In the genomic region with DNA sequence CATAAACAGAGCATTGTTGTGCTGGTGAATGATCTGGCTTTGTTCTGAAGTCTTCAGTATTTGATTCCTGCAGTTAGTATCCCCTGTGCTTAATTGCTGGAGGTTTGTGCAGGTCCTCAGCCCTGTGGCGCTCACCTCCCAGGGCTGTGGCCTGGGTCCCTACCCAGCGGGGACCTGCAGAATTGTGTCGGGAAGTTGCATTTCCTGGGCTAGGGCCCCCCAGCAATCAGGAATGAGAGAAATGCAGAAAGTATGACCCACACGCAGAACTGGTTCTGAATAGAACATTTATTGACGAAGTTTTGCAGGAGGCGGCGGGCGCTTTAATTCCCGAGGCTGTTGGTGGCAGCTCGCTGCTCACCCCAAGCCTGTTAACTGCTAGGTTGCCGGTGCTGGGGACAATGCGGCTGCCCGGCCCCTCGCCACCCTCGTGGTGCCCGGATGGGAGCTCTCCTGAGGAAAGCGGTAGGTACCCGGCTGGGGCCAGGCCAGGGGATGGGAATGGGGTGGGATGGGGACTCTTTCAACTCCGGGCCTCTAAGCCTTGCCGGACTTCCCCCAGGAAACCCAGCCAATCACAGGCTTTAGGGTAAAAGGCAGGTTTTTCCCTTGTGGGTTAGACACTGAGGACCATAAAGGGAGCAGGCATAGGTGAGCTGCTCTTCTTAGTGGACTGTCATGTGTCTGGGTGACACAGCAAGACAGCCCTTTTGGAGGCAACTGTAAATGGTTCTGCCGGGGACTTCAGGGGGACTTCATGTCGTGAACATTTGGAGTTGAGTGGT, we compare ENCODE assay signal across 10 cellular contexts. TPM values are rescaled to one million over a fixed set of nuclear protein-coding genes. Genes with fewer than 3 reads are reported as not detected.
DNase-seq lines count a peak whose midpoint lies in the region; ATAC-seq, FAIRE-seq and TF ChIP-seq lines count a peak whose summit lies in the region.
"Had no signal": no experiment of that assay in that cellular context is flagged by ENCODE, and none has a peak within 500 bp of the region (broad histone marks: within the 10 kb centered on the region; RNA-seq: fewer than 3 reads in every experiment).

No MANE protein-coding gene starts in this region.

- H3K36me3 ChIP-seq in gastroesophageal sphincter (no peaks in the 10 kb centered on the region), uterus (no peaks in the 10 kb centered on the region)

- peak; percentile 15 for DNase-seq in NCI-H748 (lab: John Stamatoyannopoulos, UW; ENCODE audit: unreplicated experiment)
- DNase-seq in NCI-H748 treated with DMSO at 0.1 percent for 48 hours (lab: John Stamatoyannopoulos, UW): no peak
- no peak for DNase-seq in natural killer cell treated with Interleukin-12 subunit alpha and Interleukin-12 subunit beta and Interleukin-15 and Interleukin-18, amount 100 ng/mL, for 72 hours (ENCODE audit: low spot score)
- DNase-seq in uterus: peak in 1 of 2 donors; percentile 23
- no peak for DNase-seq in H54 (ENCODE audit: insufficient read length, low spot score)
- no peak for DNase-seq in activated CD4-positive, alpha-beta T cell treated with anti-CD3 and anti-CD28 coated beads for 36 hours
- no peak for DNase-seq in MV-4-11 (lab: John Stamatoyannopoulos, UW)

- WGBS in gastroesophageal sphincter (ENCODE audit: low coverage in 1 of 2), 2 donors: 33% methylated on average over 7 of the region's 22 CpGs; no CpG with 5 or more reads in 1 of the 2 donors

- no peaks in the 10 kb centered on the region for H3K27me3 Mint-ChIP-seq in natural killer cell treated with Interleukin-12 subunit alpha and Interleukin-12 subunit beta and Interleukin-15 and Interleukin-18, amount 100 ng/mL, for 72 hours
- peaks cover 2% of the 10 kb centered on the region for H3K27me3 Mint-ChIP-seq in activated CD4-positive, alpha-beta T cell treated with anti-CD3 and anti-CD28 coated beads for 36 hours

- H3K27me3 ChIP-seq in gastroesophageal sphincter (no peaks in the 10 kb centered on the region), uterus (no peaks in the 10 kb centered on the region)

- H3K4me3 ChIP-seq in gastroesophageal sphincter: peak overlapping the region; percentile 28 to 50
- H3K4me3 ChIP-seq in uterus: peak overlapping the region; percentile 22 to 25
- H3K4me3 ChIP-seq: A549 had no signal

- no peak for TF ChIP-seq EP300 in gastroesophageal sphincter (IDR thresholded peaks at IDR 0.05)

- peaks cover 11% of the 10 kb centered on the region for H3K9me3 Mint-ChIP-seq in natural killer cell treated with Interleukin-12 subunit alpha and Interleukin-12 subunit beta and Interleukin-15 and Interleukin-18, amount 100 ng/mL, for 72 hours
- peaks cover 16% of the 10 kb centered on the region for H3K9me3 Mint-ChIP-seq in activated CD4-positive, alpha-beta T cell treated with anti-CD3 and anti-CD28 coated beads for 36 hours (ENCODE audit: low read depth)

- CTCF ChIA-PET in activated CD4-positive, alpha-beta T cell treated with anti-CD3 and anti-CD28 coated beads for 36 hours (lab: Charles Lee): no interaction called here

- intact Hi-C loops in uterus (cut with DNase I; ENCODE audit: low total_unique reads): no loop called here
- intact Hi-C loops in activated CD4-positive, alpha-beta T cell treated with anti-CD3 and anti-CD28 coated beads for 36 hours (cut with DNase I, micrococcal nuclease): loop anchor here (1.0 to 10.0 kb wide), 2 partner anchors 39 to 949 kb away; no protein-coding TSS in a partner anchor

- peaks cover 0 to 14% (median 0%) of the 10 kb centered on the region in 3 donors for H3K9me3 ChIP-seq in gastroesophageal sphincter
- no peaks in the 10 kb centered on the region for H3K9me3 ChIP-seq in uterus

- no peak for TF ChIP-seq POLR2A in gastroesophageal sphincter (IDR thresholded peaks at IDR 0.05)
- no peak for TF ChIP-seq POLR2A in uterus (IDR thresholded peaks at IDR 0.05)
- TF ChIP-seq POLR2A in H54 (IDR thresholded peaks at IDR 0.05; ENCODE audit: low read depth, low read length): no peak

- no peak for ATAC-seq in gastroesophageal sphincter
- ATAC-seq in natural killer cell treated with Interleukin-12 subunit alpha and Interleukin-12 subunit beta and Interleukin-15 and Interleukin-18, amount 100 ng/mL, for 72 hours: peak; percentile 22 to 66
- ATAC-seq in activated CD4-positive, alpha-beta T cell treated with anti-CD3 and anti-CD28 coated beads for 36 hours: no peak
- ATAC-seq: A549 had no signal

- H3K4me1 ChIP-seq in gastroesophageal sphincter (peaks cover 15 to 77% (median 31%) of the 10 kb centered on the region in 3 donors), uterus (peaks cover 4 to 20% of the 10 kb centered on the region in 2 donors)

- FAIRE-seq in H54 (lab: Jason Lieb, UNC): no peak
- FAIRE-seq: A549, bronchial epithelial cell had no signal

- H3K4me1 Mint-ChIP-seq in natural killer cell treated with Interleukin-12 subunit alpha and Interleukin-12 subunit beta and Interleukin-15 and Interleukin-18, amount 100 ng/mL, for 72 hours (ENCODE audit: low read depth in 2 of 2): peaks cover 75 to 88% of the 10 kb centered on the region in 2 donors
- peaks cover 23% of the 10 kb centered on the region for H3K4me1 Mint-ChIP-seq in activated CD4-positive, alpha-beta T cell treated with anti-CD3 and anti-CD28 coated beads for 36 hours

- peak overlapping the region; percentile 55 for H3K4me3 Mint-ChIP-seq in natural killer cell treated with Interleukin-12 subunit alpha and Interleukin-12 subunit beta and Interleukin-15 and Interleukin-18, amount 100 ng/mL, for 72 hours
- H3K4me3 Mint-ChIP-seq in activated CD4-positive, alpha-beta T cell treated with anti-CD3 and anti-CD28 coated beads for 36 hours: no peak overlapping the region

- H3K27ac ChIP-seq in gastroesophageal sphincter: peak overlapping the region; percentile 36 to 83 (median 80)
- H3K27ac ChIP-seq in uterus: peak overlapping the region; percentile 77 to 86

- POLR2A ChIA-PET in activated CD4-positive, alpha-beta T cell treated with anti-CD3 and anti-CD28 coated beads for 36 hours (lab: Charles Lee): no interaction called here

- H3K27ac Mint-ChIP-seq in natural killer cell treated with Interleukin-12 subunit alpha and Interleukin-12 subunit beta and Interleukin-15 and Interleukin-18, amount 100 ng/mL, for 72 hours: peak overlapping the region; percentile 66 to 98
- H3K27ac Mint-ChIP-seq in activated CD4-positive, alpha-beta T cell treated with anti-CD3 and anti-CD28 coated beads for 36 hours: no peak overlapping the region

- no peak for TF ChIP-seq CTCF in gastroesophageal sphincter (IDR thresholded peaks at IDR 0.05)
- TF ChIP-seq CTCF in uterus (IDR thresholded peaks at IDR 0.05): no peak

- H3K36me3 Mint-ChIP-seq in natural killer cell treated with Interleukin-12 subunit alpha and Interleukin-12 subunit beta and Interleukin-15 and Interleukin-18, amount 100 ng/mL, for 72 hours: peaks cover 28% of the 10 kb centered on the region
- no peaks in the 10 kb centered on the region for H3K36me3 Mint-ChIP-seq in activated CD4-positive, alpha-beta T cell treated with anti-CD3 and anti-CD28 coated beads for 36 hours (ENCODE audit: low read depth)

RNA-seq across cellular contexts. Expression of a gene that starts 11.6 kb away (rescaled TPM):
- total RNA-seq in gastroesophageal sphincter (10 to 100 TPM; 44.2 to 79.4 (median 57.7) TPM), uterus (100 to 1,000 TPM in 1 of 4 donors, 10 to 100 TPM in 3; 40.5 to 178 (median 59.7) TPM)
- total RNA-seq in natural killer cell treated with Interleukin-12 subunit alpha and Interleukin-12 subunit beta and Interleukin-15 and Interleukin-18, amount 100 ng/mL, for 72 hours: 10 to 100 TPM; 17.1 to 30.3 TPM
- 1 to 10 TPM; 6.3 to 7.1 TPM for total RNA-seq in activated CD4-positive, alpha-beta T cell treated with anti-CD3 and anti-CD28 coated beads for 36 hours

Comparison
In these comparisons a context has a peak if more than half of its experiments do, and no peak if none do; other contexts are left out.
1. ATAC-seq: peak in natural killer cell treated with Interleukin-12 subunit alpha and Interleukin-12 subunit beta and Interleukin-15 and Interleukin-18, amount 100 ng/mL, for 72 hours (2 of 2); none in gastroesophageal sphincter (single experiment) and activated CD4-positive, alpha-beta T cell treated with anti-CD3 and anti-CD28 coated beads for 36 hours (single experiment).